ENCODE assay signal across 12 cellular contexts in the genomic region with DNA sequence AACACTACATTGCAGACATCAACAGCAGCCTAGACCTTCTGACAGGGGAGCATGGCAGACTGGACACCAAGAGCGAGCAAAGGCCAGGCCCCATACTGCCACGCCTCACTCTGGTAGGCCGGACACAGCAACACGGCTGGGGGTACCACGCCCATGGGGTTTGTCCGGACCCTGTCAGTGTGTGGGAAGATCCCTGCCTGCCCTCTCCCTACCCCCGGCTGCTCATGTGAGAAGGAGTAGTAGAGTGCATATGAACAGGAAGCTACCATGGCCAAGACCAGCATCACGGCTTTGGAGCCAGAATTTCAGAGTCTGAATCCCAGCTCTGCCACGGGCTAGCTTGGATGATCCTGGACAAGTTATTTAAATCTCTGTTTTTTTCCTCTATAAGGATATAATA. TPM values are rescaled to one million over a fixed set of nuclear protein-coding genes. Genes with fewer than 3 reads are reported as not detected.
"Had no signal": no experiment of that assay in that cellular context is flagged by ENCODE, and none has a peak within 500 bp of the region (broad histone marks: within the 10 kb centered on the region; RNA-seq: fewer than 3 reads in every experiment).

No MANE protein-coding gene starts in this region.

- H3K27ac ChIP-seq: cardiac muscle cell, ovary, thyroid gland had no signal

- H3K36me3 Mint-ChIP-seq: activated naive CD4-positive, alpha-beta T cell treated with anti-CD3 and anti-CD28 coated beads, Interleukin-2, amount 50 U/mL, for 72 hours; stimulated activated effector memory CD8-positive, alpha-beta T cell treated with anti-CD3 and anti-CD28 coated beads, Interleukin-12 subunit alpha, Interleukin-12 subunit beta, amount 100 ng/mL, for 72 hours had no signal

- DNase-seq: activated gamma-delta T cell; activated T-cell treated with anti-CD3 and anti-CD28 coated beads, Interleukin-2, amount 50 U/mL, for 72 hours; ovary; stimulated activated CD4-positive, alpha-beta T cell treated with anti-CD3 and anti-CD28 coated beads, Interleukin-12 subunit alpha, Interleukin-12 subunit beta, amount 100 ng/mL, for 4 hours; stimulated activated CD4-positive, alpha-beta T cell treated with anti-CD3 and anti-CD28 coated beads, Interleukin-2, amount 100 ng/mL, for 24 hours; SW 1271; thyroid gland had no signal

- H3K4me3 ChIP-seq: cardiac muscle cell, ovary, thyroid gland had no signal

- ATAC-seq: activated naive CD4-positive, alpha-beta T cell treated with anti-CD3 and anti-CD28 coated beads, Interleukin-2, amount 50 U/mL, for 72 hours; activated T-cell treated with anti-CD3 and anti-CD28 coated beads, Interleukin-2, amount 50 U/mL, for 72 hours; stimulated activated effector memory CD8-positive, alpha-beta T cell treated with anti-CD3 and anti-CD28 coated beads, Interleukin-12 subunit alpha, Interleukin-12 subunit beta, amount 100 ng/mL, for 72 hours had no signal

- H3K27me3 ChIP-seq: cardiac muscle cell, ovary, thyroid gland had no signal

- H3K4me1 ChIP-seq: thyroid gland had no signal

- H3K9me3 Mint-ChIP-seq: activated naive CD4-positive, alpha-beta T cell treated with anti-CD3 and anti-CD28 coated beads, Interleukin-2, amount 50 U/mL, for 72 hours; activated T-cell treated with anti-CD3 and anti-CD28 coated beads, Interleukin-2, amount 50 U/mL, for 72 hours; neural crest cell; stimulated activated effector memory CD8-positive, alpha-beta T cell treated with anti-CD3 and anti-CD28 coated beads, Interleukin-12 subunit alpha, Interleukin-12 subunit beta, amount 100 ng/mL, for 72 hours had no signal

- H3K36me3 ChIP-seq: cardiac muscle cell, ovary, thyroid gland had no signal

- H3K27ac Mint-ChIP-seq: activated naive CD4-positive, alpha-beta T cell treated with anti-CD3 and anti-CD28 coated beads, Interleukin-2, amount 50 U/mL, for 72 hours; activated T-cell treated with anti-CD3 and anti-CD28 coated beads, Interleukin-2, amount 50 U/mL, for 72 hours; stimulated activated effector memory CD8-positive, alpha-beta T cell treated with anti-CD3 and anti-CD28 coated beads, Interleukin-12 subunit alpha, Interleukin-12 subunit beta, amount 100 ng/mL, for 72 hours had no signal

- H3K4me1 Mint-ChIP-seq: neural crest cell; stimulated activated effector memory CD8-positive, alpha-beta T cell treated with anti-CD3 and anti-CD28 coated beads, Interleukin-12 subunit alpha, Interleukin-12 subunit beta, amount 100 ng/mL, for 72 hours had no signal

- H3K9me3 ChIP-seq: ovary, thyroid gland had no signal

- H3K4me3 Mint-ChIP-seq: activated T-cell treated with anti-CD3 and anti-CD28 coated beads, Interleukin-2, amount 50 U/mL, for 72 hours; neural crest cell; stimulated activated effector memory CD8-positive, alpha-beta T cell treated with anti-CD3 and anti-CD28 coated beads, Interleukin-12 subunit alpha, Interleukin-12 subunit beta, amount 100 ng/mL, for 72 hours had no signal

RNA-seq across cellular contexts. Expression of a gene that starts 27.9 kb away (rescaled TPM):
- total RNA-seq: pulmonary artery endothelial cell had no signal
